Comparison of ENCODE assay signal across 8 cellular contexts in the genomic region with DNA sequence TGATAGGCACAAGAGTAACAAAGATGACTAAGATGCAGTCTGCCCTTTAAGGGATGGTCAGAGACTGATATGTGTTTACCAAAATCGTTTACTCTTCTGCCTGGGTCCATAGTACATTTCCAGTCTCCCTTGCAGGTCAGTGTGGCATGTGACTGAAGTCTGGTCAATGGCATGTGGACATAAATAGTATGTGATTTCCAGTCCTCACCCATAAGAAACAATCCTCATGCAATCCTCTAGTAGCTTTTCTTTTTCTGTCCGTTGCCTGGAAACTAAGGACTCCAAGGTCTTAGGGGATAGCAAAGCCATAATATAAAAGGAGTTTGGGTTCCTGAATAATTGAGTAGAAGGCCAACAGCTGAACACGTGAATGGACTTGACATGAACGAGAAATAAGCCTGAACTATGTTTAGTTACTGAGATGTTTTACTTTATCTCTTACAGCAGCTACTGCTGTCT. TPM values are rescaled to one million over a fixed set of nuclear protein-coding genes. Genes with fewer than 3 reads are reported as not detected.
DNase-seq lines count a peak whose midpoint lies in the region; ATAC-seq, FAIRE-seq and TF ChIP-seq lines count a peak whose summit lies in the region.

No MANE protein-coding gene starts in this region.

- H3K4me3 Mint-ChIP-seq in GM23338: peak overlapping the region; percentile 73

- H3K9me2 ChIP-seq in GM23338 (ENCODE audit: insufficient read depth) (no peaks in the 10 kb centered on the region), SU-DHL-6 (replicated peaks; ENCODE audit: insufficient read depth, low read length) (no peaks in the 10 kb centered on the region)

- peak overlapping the region; percentile 96 for H2AFZ ChIP-seq in GM23338
- H2AFZ ChIP-seq in SU-DHL-6 (ENCODE audit: low read depth, low read length, severe bottlenecking): no peak overlapping the region

- H3K27ac Mint-ChIP-seq in GM23338: no peak overlapping the region

- H3K79me2 ChIP-seq in GM23338 (replicated peaks; ENCODE audit: insufficient read depth) (no peaks in the 10 kb centered on the region), SU-DHL-6 (ENCODE audit: insufficient read depth, low read length) (peaks cover 29% of the 10 kb centered on the region; the same call in 1 of the 2 replicates)

- H3K9ac ChIP-seq in SU-DHL-6 (ENCODE audit: low read length) (peak overlapping the region; percentile 84), rectal smooth muscle tissue (ENCODE audit: low read length) (no peak overlapping the region)

- peak overlapping the region; percentile 59 for H3K4me3 ChIP-seq in GM23338
- peak overlapping the region; percentile 65 for H3K4me3 ChIP-seq in SU-DHL-6 (ENCODE audit: insufficient read depth, low read length, poor library complexity, severe bottlenecking)
- peak overlapping the region; percentile 87 for H3K4me3 ChIP-seq in rectal smooth muscle tissue (ENCODE audit: low read length)

- H3K4me1 ChIP-seq in GM23338 (ENCODE audit: insufficient read depth) (peaks cover 4% of the 10 kb centered on the region; the same call in 1 of the 2 replicates), rectal smooth muscle tissue (ENCODE audit: control insufficient read depth, insufficient read depth, low read length) (peaks cover 10% of the 10 kb centered on the region)

- H3K27me3 ChIP-seq in GM23338 (ENCODE audit: insufficient read depth) (peaks cover 39% of the 10 kb centered on the region), SU-DHL-6 (ENCODE audit: low read length) (no peaks in the 10 kb centered on the region), rectal smooth muscle tissue (ENCODE audit: control insufficient read depth, insufficient read depth, low read length) (no peaks in the 10 kb centered on the region)

- H3K9me3 ChIP-seq in SU-DHL-6 (ENCODE audit: insufficient read depth, low read length): no peaks in the 10 kb centered on the region

- H3K4me1 Mint-ChIP-seq in GM23338: peaks cover 13% of the 10 kb centered on the region

- H4K20me1 ChIP-seq in GM23338 (replicated peaks; ENCODE audit: insufficient read depth) (no peaks in the 10 kb centered on the region), SU-DHL-6 (ENCODE audit: low read depth, low read length) (no peaks in the 10 kb centered on the region)

- no peak for FAIRE-seq in D721Med (lab: Jason Lieb, UNC)

- TF ChIP-seq CTCF in GM23338 (conservative IDR thresholded peaks at IDR 0.05; ENCODE audit: low read depth in 2 of 2): no peak
- TF ChIP-seq CTCF in SU-DHL-6 (IDR thresholded peaks at IDR 0.05; ENCODE audit: insufficient read depth, low read length, poor library complexity, severe bottlenecking): no peak
- no peak for TF ChIP-seq CTCF in D721Med (IDR thresholded peaks at IDR 0.05; ENCODE audit: insufficient read depth, missing control alignments)

- DNase-seq in ELR (ENCODE audit: low read depth): peak; percentile 44
- no peak for DNase-seq in GM23338 (ENCODE audit: low spot score)
- peak; percentile 56 for DNase-seq in fibroblast of peridontal ligament (ENCODE audit: extremely low read depth)
- no peak for DNase-seq in head of caudate nucleus
- DNase-seq in D721Med (ENCODE audit: insufficient read length, low spot score): no peak
- DNase-seq in NCI-H2196 (lab: John Stamatoyannopoulos, UW; ENCODE audit: unreplicated experiment): no peak

- intact Hi-C loops in head of caudate nucleus (cut with DNase I): no loop called here

- H3K27me3 Mint-ChIP-seq in GM23338 (ENCODE audit: insufficient read depth, low read depth, poor library complexity): peaks cover 13% of the 10 kb centered on the region

- H3F3A ChIP-seq in GM23338 (replicated peaks; ENCODE audit: low read depth) (no peaks in the 10 kb centered on the region), SU-DHL-6 (ENCODE audit: insufficient read depth) (peaks cover 11% of the 10 kb centered on the region)

- H3K36me3 ChIP-seq in GM23338 (ENCODE audit: insufficient read depth) (no peaks in the 10 kb centered on the region), SU-DHL-6 (ENCODE audit: low read length) (no peaks in the 10 kb centered on the region), rectal smooth muscle tissue (ENCODE audit: control insufficient read depth, insufficient read depth, low read length) (no peaks in the 10 kb centered on the region)

- no peaks in the 10 kb centered on the region; the same call in 2 of the 3 replicates for H3K36me3 Mint-ChIP-seq in GM23338 (ENCODE audit: low read depth)

- H3K27ac ChIP-seq in GM23338 (ENCODE audit: low read depth) (no peak overlapping the region), SU-DHL-6 (ENCODE audit: low read depth, low read length) (peak overlapping the region; percentile 92), rectal smooth muscle tissue (ENCODE audit: low read depth, low read length) (peak overlapping the region; percentile 89)

- no peak for ATAC-seq in GM23338

- H3K9me3 Mint-ChIP-seq in GM23338: no peaks in the 10 kb centered on the region

- H3K4me2 ChIP-seq in GM23338 (peak overlapping the region; percentile 78), SU-DHL-6 (ENCODE audit: low read depth, low read length, poor library complexity, severe bottlenecking) (peak overlapping the region; percentile 89)

TF ChIP-seq in GM23338, 12 proteins besides CTCF, POLR2A, EP300 and RAD21 (continues in another document):
- no peak for TF ChIP-seq JUNB (IDR thresholded peaks at IDR 0.05; ENCODE audit: unreplicated experiment)
- TF ChIP-seq EZH2phosphoT487 (IDR thresholded peaks at IDR 0.05; ENCODE audit: unreplicated experiment): no peak
- TF ChIP-seq, protein P1, sequence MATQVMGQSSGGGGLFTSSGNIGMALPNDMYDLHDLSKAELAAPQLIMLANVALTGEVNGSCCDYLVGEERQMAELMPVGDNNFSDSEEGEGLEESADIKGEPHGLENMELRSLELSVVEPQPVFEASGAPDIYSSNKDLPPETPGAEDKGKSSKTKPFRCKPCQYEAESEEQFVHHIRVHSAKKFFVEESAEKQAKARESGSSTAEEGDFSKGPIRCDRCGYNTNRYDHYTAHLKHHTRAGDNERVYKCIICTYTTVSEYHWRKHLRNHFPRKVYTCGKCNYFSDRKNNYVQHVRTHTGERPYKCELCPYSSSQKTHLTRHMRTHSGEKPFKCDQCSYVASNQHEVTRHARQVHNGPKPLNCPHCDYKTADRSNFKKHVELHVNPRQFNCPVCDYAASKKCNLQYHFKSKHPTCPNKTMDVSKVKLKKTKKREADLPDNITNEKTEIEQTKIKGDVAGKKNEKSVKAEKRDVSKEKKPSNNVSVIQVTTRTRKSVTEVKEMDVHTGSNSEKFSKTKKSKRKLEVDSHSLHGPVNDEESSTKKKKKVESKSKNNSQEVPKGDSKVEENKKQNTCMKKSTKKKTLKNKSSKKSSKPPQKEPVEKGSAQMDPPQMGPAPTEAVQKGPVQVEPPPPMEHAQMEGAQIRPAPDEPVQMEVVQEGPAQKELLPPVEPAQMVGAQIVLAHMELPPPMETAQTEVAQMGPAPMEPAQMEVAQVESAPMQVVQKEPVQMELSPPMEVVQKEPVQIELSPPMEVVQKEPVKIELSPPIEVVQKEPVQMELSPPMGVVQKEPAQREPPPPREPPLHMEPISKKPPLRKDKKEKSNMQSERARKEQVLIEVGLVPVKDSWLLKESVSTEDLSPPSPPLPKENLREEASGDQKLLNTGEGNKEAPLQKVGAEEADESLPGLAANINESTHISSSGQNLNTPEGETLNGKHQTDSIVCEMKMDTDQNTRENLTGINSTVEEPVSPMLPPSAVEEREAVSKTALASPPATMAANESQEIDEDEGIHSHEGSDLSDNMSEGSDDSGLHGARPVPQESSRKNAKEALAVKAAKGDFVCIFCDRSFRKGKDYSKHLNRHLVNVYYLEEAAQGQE (IDR thresholded peaks at IDR 0.05; ENCODE audit: unreplicated experiment): no peak
- no peak for TF ChIP-seq POLR2AphosphoS5 (IDR thresholded peaks at IDR 0.05; ENCODE audit: low read depth)
- TF ChIP-seq ZNF114 (CRISPR knock-in tag; IDR thresholded peaks at IDR 0.05): no peak
- no peak for TF ChIP-seq STAT1 (IDR thresholded peaks at IDR 0.05; ENCODE audit: unreplicated experiment)
- TF ChIP-seq, protein P2, sequence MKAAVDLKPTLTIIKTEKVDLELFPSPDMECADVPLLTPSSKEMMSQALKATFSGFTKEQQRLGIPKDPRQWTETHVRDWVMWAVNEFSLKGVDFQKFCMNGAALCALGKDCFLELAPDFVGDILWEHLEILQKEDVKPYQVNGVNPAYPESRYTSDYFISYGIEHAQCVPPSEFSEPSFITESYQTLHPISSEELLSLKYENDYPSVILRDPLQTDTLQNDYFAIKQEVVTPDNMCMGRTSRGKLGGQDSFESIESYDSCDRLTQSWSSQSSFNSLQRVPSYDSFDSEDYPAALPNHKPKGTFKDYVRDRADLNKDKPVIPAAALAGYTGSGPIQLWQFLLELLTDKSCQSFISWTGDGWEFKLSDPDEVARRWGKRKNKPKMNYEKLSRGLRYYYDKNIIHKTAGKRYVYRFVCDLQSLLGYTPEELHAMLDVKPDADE (IDR thresholded peaks at IDR 0.05): no peak
- no peak for TF ChIP-seq CREB1 (CRISPR knock-in tag; IDR thresholded peaks at IDR 0.05; ENCODE audit: low read depth)

RNA-seq across cellular contexts. Expression of a gene that starts 1.1 kb away (rescaled TPM):
- total RNA-seq in GM23338 (2014; rRNA removed; shearing (Covaris generic)): 3.2 and 13.0 TPM in 2 replicates
- 4.4 TPM in 2 replicates for polyA plus RNA-seq in GM23338 (2016; fragmentation: Nextera tagmentation; extraction: Ambion mirVana)

RNA-seq across cellular contexts. Expression of a gene that starts 24.2 kb away (rescaled TPM):
- total RNA-seq in GM23338 (2014; rRNA removed; shearing (Covaris generic)): 36.5 and 60.0 TPM in 2 replicates
- 66.4 and 73.9 TPM in 2 replicates for polyA plus RNA-seq in GM23338 (2016; fragmentation: Nextera tagmentation; extraction: Ambion mirVana)

RNA-seq across cellular contexts. Expression of a gene that starts 56.0 kb away (rescaled TPM):
- total RNA-seq in GM23338 (2014; rRNA removed; shearing (Covaris generic)): 0.62 and 0.80 TPM in 2 replicates
- 0.59 and 0.66 TPM in 2 replicates for polyA plus RNA-seq in GM23338 (2016; fragmentation: Nextera tagmentation; extraction: Ambion mirVana)

Comparison
In these comparisons a context has a peak if more than half of its experiments do, and no peak if none do; other contexts are left out.
1. DNase-seq: peak in ELR (single experiment) and fibroblast of peridontal ligament (single experiment); none in GM23338 (single experiment), head of caudate nucleus (0 of 42), D721Med (single experiment) and NCI-H2196 (single experiment).
2. Peak in every context shown above with its lines, with median percentiles within 50 percentile points of each other: H3K4me3 ChIP-seq.